Comparison of ENCODE assay signal across 1 cellular context in the genomic region with DNA sequence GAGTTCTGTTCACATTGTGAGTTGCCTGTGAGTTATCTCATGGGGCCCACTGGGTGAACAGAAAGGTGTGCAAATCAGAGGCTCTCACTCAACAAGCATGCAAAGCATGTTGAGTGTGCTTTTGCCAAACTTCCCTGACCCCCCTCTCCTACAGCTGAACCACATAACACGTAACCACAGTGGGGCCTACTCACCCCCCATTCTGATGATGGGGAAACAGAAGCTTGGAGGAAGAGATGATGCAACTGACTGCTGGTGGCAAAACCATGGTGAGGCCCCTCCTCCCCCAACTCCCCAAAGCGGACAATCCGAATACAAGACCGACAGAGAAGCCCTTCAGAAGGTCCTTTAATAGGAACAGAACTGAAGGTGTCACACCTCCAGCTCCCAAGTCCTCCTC.
TF ChIP-seq lines count a peak whose summit lies in the region.

No MANE protein-coding gene starts in this region.

TF ChIP-seq in HepG2, 621 proteins besides CTCF, POLR2A, EP300 and RAD21:
- TF ChIP-seq ZBTB3 (CRISPR knock-in tag; IDR thresholded peaks at IDR 0.05; ENCODE audit: borderline replicate concordance, low read depth) (no peak), HOXD1 (CRISPR knock-in tag; IDR thresholded peaks at IDR 0.05) (no peak), PAF1 (CRISPR knock-in tag; IDR thresholded peaks at IDR 0.05) (peak; percentile 39; the same call in 1 of the 2 replicates), POLR2G (IDR thresholded peaks at IDR 0.05; ENCODE audit: low read depth, low read length) (0 out of 2 replicates have a peak, but pooled peaks have one; percentile 50), MED13 (CRISPR knock-in tag; IDR thresholded peaks at IDR 0.05) (no peak)
- TF ChIP-seq, protein P1, sequence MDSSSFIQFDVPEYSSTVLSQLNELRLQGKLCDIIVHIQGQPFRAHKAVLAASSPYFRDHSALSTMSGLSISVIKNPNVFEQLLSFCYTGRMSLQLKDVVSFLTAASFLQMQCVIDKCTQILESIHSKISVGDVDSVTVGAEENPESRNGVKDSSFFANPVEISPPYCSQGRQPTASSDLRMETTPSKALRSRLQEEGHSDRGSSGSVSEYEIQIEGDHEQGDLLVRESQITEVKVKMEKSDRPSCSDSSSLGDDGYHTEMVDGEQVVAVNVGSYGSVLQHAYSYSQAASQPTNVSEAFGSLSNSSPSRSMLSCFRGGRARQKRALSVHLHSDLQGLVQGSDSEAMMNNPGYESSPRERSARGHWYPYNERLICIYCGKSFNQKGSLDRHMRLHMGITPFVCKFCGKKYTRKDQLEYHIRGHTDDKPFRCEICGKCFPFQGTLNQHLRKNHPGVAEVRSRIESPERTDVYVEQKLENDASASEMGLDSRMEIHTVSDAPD (CRISPR knock-in tag; IDR thresholded peaks at IDR 0.05): no peak
